ENCODE assay signal across 20 cellular contexts in the genomic region with DNA sequence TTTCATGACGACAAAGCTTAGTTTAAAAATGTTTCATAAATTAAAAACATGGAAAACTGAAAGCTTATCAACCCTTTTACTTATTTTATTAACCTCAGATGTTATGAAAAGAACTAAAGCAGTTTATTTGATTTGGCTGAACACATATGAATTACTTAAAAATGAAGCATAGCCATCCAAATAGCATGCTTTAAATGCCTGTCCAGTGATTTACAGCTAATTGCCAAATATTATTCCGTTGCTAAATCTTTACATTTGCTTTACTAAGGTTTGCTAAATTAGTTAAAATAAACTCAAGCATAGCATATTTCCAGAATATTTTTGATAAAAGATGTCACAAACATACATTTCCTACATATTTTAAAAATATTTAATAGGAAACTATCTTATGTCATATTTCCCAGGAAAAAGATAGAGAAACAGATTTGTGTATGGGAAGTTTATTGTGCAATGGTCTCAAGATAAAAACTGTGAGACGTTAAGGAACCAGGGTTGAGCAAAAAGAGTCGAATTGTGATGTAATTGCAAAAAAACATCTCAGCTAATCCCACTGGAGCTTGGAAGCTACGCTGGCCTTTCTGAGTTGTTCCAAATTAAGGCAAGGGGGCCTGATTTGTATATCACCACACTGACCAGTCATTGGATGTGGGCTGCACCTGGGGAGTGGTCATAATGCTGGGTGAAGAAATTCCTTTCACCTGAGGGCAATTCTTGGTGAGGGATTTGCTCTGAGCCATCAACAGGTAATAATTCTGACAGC. TPM values are rescaled to one million over a fixed set of nuclear protein-coding genes. Genes with fewer than 3 reads are reported as not detected.
DNase-seq lines count a peak whose midpoint lies in the region; ATAC-seq and TF ChIP-seq lines count a peak whose summit lies in the region.
"Had no signal": no experiment of that assay in that cellular context is flagged by ENCODE, and none has a peak within 500 bp of the region (broad histone marks: within the 10 kb centered on the region; RNA-seq: fewer than 3 reads in every experiment).

No MANE protein-coding gene starts in this region.

- H3K4me3 ChIP-seq in adipocyte (ENCODE audit: low read length) = peak overlapping the region; percentile 36
- H3K4me3 ChIP-seq in fibroblast of pulmonary artery (replicated peaks; ENCODE audit: low read depth, low read length) = no peak overlapping the region
- no peak overlapping the region for H3K4me3 ChIP-seq in colonic mucosa
- H3K4me3 ChIP-seq: SJCRH30, skin epidermis, vagina had no signal

- intact Hi-C loops in colonic mucosa (cut with DNase I) = loop anchor here (10.0 kb wide), 1 partner anchor 415 kb away; no protein-coding TSS in a partner anchor

- no peak for TF ChIP-seq CTCF in fibroblast of pulmonary artery (IDR thresholded peaks at IDR 0.05; ENCODE audit: low read length, missing control alignments)
- no peak for TF ChIP-seq CTCF in osteocyte (IDR thresholded peaks at IDR 0.05)
- no peak for TF ChIP-seq CTCF in colonic mucosa (IDR thresholded peaks at IDR 0.05)

- ATAC-seq in HG03097 (IDR thresholded peaks at IDR 0.05; ENCODE audit: low FRiP score, unreplicated experiment) = no peak
- no peak for ATAC-seq in HG03135 (IDR thresholded peaks at IDR 0.05; ENCODE audit: unreplicated experiment)
- ATAC-seq in GM21528 (IDR thresholded peaks at IDR 0.05; ENCODE audit: low FRiP score, unreplicated experiment) = no peak
- ATAC-seq: activated naive CD8-positive, alpha-beta T cell treated with anti-CD3 and anti-CD28 coated beads, Interleukin-2, amount 50 U/mL, for 24 hours had no signal

- no peaks in the 10 kb centered on the region for H3K9me3 ChIP-seq in adipocyte (ENCODE audit: control insufficient read depth, low read length)
- H3K9me3 ChIP-seq in colonic mucosa = no peaks in the 10 kb centered on the region
- H3K9me3 ChIP-seq: SJCRH30, vagina had no signal

- H3K36me3 Mint-ChIP-seq in osteocyte (ENCODE audit: unreplicated experiment) = no peaks in the 10 kb centered on the region

- H3K27me3 ChIP-seq in adipocyte (replicated peaks; ENCODE audit: control insufficient read depth, insufficient read depth, low read length) (no peaks in the 10 kb centered on the region), colonic mucosa (no peaks in the 10 kb centered on the region)
- H3K27me3 ChIP-seq: SJCRH30, vagina had no signal

- H3K27ac Mint-ChIP-seq in osteocyte (ENCODE audit: unreplicated experiment) = peak overlapping the region; percentile 54
- H3K27ac Mint-ChIP-seq: activated naive CD8-positive, alpha-beta T cell treated with anti-CD3 and anti-CD28 coated beads, Interleukin-2, amount 50 U/mL, for 24 hours; activated T-cell treated with anti-CD3 and anti-CD28 coated beads, Interleukin-2, amount 50 U/mL, for 24 hours had no signal

- H3K36me3 ChIP-seq in adipocyte (ENCODE audit: control insufficient read depth, insufficient read depth, low read length, severe bottlenecking) (no peaks in the 10 kb centered on the region), colonic mucosa (no peaks in the 10 kb centered on the region)
- H3K36me3 ChIP-seq: SJCRH30, vagina had no signal

- DNase-seq in GM03348 (ENCODE audit: low spot score) (peak; percentile 39), adipocyte (ENCODE audit: low read depth) (peak; percentile 86), fibroblast of pulmonary artery (ENCODE audit: low read depth) (peak; percentile 92), osteocyte (ENCODE audit: extremely low spot score, unreplicated experiment) (no peak), colonic mucosa (no peak)
- DNase-seq: activated CD4-positive, alpha-beta T cell treated with anti-CD3 and anti-CD28 coated beads, Interleukin-2, amount 50 U/mL, for 1 hour; activated naive CD8-positive, alpha-beta T cell treated with anti-CD3 and anti-CD28 coated beads, Interleukin-2, amount 50 U/mL, for 24 hours; activated T-cell treated with anti-CD3 and anti-CD28 coated beads, Interleukin-2, amount 50 U/mL, for 24 hours; DND-41; islet precursor cell; KBM-7; midbrain; NCI-H1417; SJCRH30; stimulated activated naive CD4-positive, alpha-beta T cell had no signal

- H3K4me1 ChIP-seq in adipocyte (ENCODE audit: control insufficient read depth, insufficient read depth, low read length) (peaks cover 34% of the 10 kb centered on the region), colonic mucosa (no peaks in the 10 kb centered on the region)

- no peak overlapping the region for H3K4me3 Mint-ChIP-seq in osteocyte (ENCODE audit: unreplicated experiment)
- H3K4me3 Mint-ChIP-seq: activated naive CD8-positive, alpha-beta T cell treated with anti-CD3 and anti-CD28 coated beads, Interleukin-2, amount 50 U/mL, for 24 hours; activated T-cell treated with anti-CD3 and anti-CD28 coated beads, Interleukin-2, amount 50 U/mL, for 24 hours had no signal

- H3K27ac ChIP-seq in colonic mucosa = no peak overlapping the region
- H3K27ac ChIP-seq: SJCRH30, vagina had no signal

- H3K9ac ChIP-seq in adipocyte (ENCODE audit: low read length) = peak overlapping the region; percentile 67
- H3K9ac ChIP-seq in colonic mucosa (ENCODE audit: low read depth in 2 of 2, low read length in 2 of 2) = no peak overlapping the region

- H3K9me3 Mint-ChIP-seq in osteocyte (ENCODE audit: unreplicated experiment) = peaks cover 5% of the 10 kb centered on the region
- H3K9me3 Mint-ChIP-seq: activated naive CD8-positive, alpha-beta T cell treated with anti-CD3 and anti-CD28 coated beads, Interleukin-2, amount 50 U/mL, for 24 hours; activated T-cell treated with anti-CD3 and anti-CD28 coated beads, Interleukin-2, amount 50 U/mL, for 24 hours had no signal

- H3K4me1 Mint-ChIP-seq in osteocyte (ENCODE audit: unreplicated experiment) = peaks cover 31% of the 10 kb centered on the region
- H3K4me1 Mint-ChIP-seq: activated naive CD8-positive, alpha-beta T cell treated with anti-CD3 and anti-CD28 coated beads, Interleukin-2, amount 50 U/mL, for 24 hours had no signal

- H3K27me3 Mint-ChIP-seq in osteocyte (ENCODE audit: unreplicated experiment) = no peaks in the 10 kb centered on the region
- H3K27me3 Mint-ChIP-seq: activated T-cell treated with anti-CD3 and anti-CD28 coated beads, Interleukin-2, amount 50 U/mL, for 24 hours had no signal

RNA-seq across cellular contexts. Expression of a gene that starts 25.7 kb away (rescaled TPM):
- total RNA-seq in osteocyte (3.5 and 3.6 TPM in 2 replicates), colonic mucosa (1 to 10 TPM in 1 of 2 donors, under 1 TPM in 1; 0.61 to 1.4 TPM)

RNA-seq across cellular contexts. Expression of a gene that starts 44.8 kb away (rescaled TPM):
- 31.9 and 32.2 TPM in 2 replicates for total RNA-seq in osteocyte
- total RNA-seq in colonic mucosa = 10 to 100 TPM in 1 of 2 donors, 1 to 10 TPM in 1; 8.7 to 10.2 TPM

RNA-seq across cellular contexts. Expression of a gene that starts 44.9 kb away (rescaled TPM):
- total RNA-seq in osteocyte (47.6 and 53.4 TPM in 2 replicates), colonic mucosa (10 to 100 TPM; 26.6 to 34.0 TPM)

Comparison
In these comparisons a context has a peak if more than half of its experiments do, and no peak if none do; other contexts are left out.
1. DNase-seq: peak in GM03348 (single experiment), adipocyte (single experiment) and fibroblast of pulmonary artery (single experiment); none in osteocyte (single experiment) and colonic mucosa (single experiment).